Comparison of ENCODE assay signal across 12 cellular contexts in genomic region chr1:6207075-6207885, GRCh38. TPM values are rescaled to one million over a fixed set of nuclear protein-coding genes. Genes with fewer than 3 reads are reported as not detected.
DNase-seq lines count a peak whose midpoint lies in the region; ATAC-seq, FAIRE-seq and TF ChIP-seq lines count a peak whose summit lies in the region.
"Had no signal": no experiment of that assay in that cellular context is flagged by ENCODE, and none has a peak within 500 bp of the region (broad histone marks: within the 10 kb centered on the region; RNA-seq: fewer than 3 reads in every experiment).

No MANE protein-coding gene starts in this region.

- H3K27ac Mint-ChIP-seq in astrocyte (ENCODE audit: unreplicated experiment) = no peak overlapping the region

- DNase-seq in astrocyte (ENCODE audit: low read depth) = no peak
- DNase-seq in kidney = peak; percentile 79
- no peak for DNase-seq in NCI-H146 treated with DMSO at 0.1 percent for 48 hours (lab: John Stamatoyannopoulos, UW; ENCODE audit: unreplicated experiment)
- no peak for DNase-seq in germinal center (ENCODE audit: low spot score)
- DNase-seq: erythroblast, left colon, NCI-H1694 treated with DMSO at 0.1 percent for 48 hours, retina had no signal

- H4K20me1 ChIP-seq in astrocyte (ENCODE audit: insufficient read depth, low read length) = peaks cover 24% of the 10 kb centered on the region

- no peak overlapping the region for H3K4me3 Mint-ChIP-seq in astrocyte (ENCODE audit: unreplicated experiment)

- intact Hi-C loops in kidney (cut with DNase I) = no loop called here

- H3K9me3 ChIP-seq in astrocyte (ENCODE audit: insufficient read depth, low read depth, low read length) = no peaks in the 10 kb centered on the region
- H3K9me3 ChIP-seq in kidney (ENCODE audit: control insufficient read depth in 1 of 2, low read length in 2 of 2) = no peaks in the 10 kb centered on the region

- H3K4me2 ChIP-seq in astrocyte (ENCODE audit: low read length) = peak overlapping the region; percentile 88

- H3K27me3 Mint-ChIP-seq in astrocyte (ENCODE audit: low read depth, unreplicated experiment) = no peaks in the 10 kb centered on the region

- FAIRE-seq in astrocyte (lab: Jason Lieb, UNC) (no peak), kidney (lab: Jason Lieb, UNC) (no peak)

- H3K9ac ChIP-seq in astrocyte (ENCODE audit: low read length) = peak overlapping the region; percentile 69
- no peak overlapping the region for H3K9ac ChIP-seq in kidney (ENCODE audit: low read length in 2 of 2)

- no peaks in the 10 kb centered on the region for H3K9me3 Mint-ChIP-seq in astrocyte (ENCODE audit: unreplicated experiment)

- no peaks in the 10 kb centered on the region for H3K27me3 ChIP-seq in ACC112 (ENCODE audit: insufficient read depth, low read length)
- no peaks in the 10 kb centered on the region for H3K27me3 ChIP-seq in astrocyte (ENCODE audit: insufficient read depth, low read length)

- H3K36me3 Mint-ChIP-seq in astrocyte (ENCODE audit: low read depth, unreplicated experiment) = peaks cover 4% of the 10 kb centered on the region

- no peak overlapping the region for H2AFZ ChIP-seq in ACC112 (ENCODE audit: low read length, unreplicated experiment)
- no peak overlapping the region for H2AFZ ChIP-seq in astrocyte (ENCODE audit: low read depth, low read length)

- no peak overlapping the region for H3K27ac ChIP-seq in ACC112 (ENCODE audit: low read depth, low read length)
- H3K27ac ChIP-seq in astrocyte (ENCODE audit: low read depth, low read length) = no peak overlapping the region
- no peak overlapping the region for H3K27ac ChIP-seq in kidney (ENCODE audit: low read depth in 2 of 2, low read length in 2 of 2)

- ATAC-seq in HG03457 (IDR thresholded peaks at IDR 0.05; ENCODE audit: unreplicated experiment) = no peak
- no peak for ATAC-seq in GM21528 (IDR thresholded peaks at IDR 0.05; ENCODE audit: low FRiP score, unreplicated experiment)

- H3K36me3 ChIP-seq in ACC112 (ENCODE audit: insufficient read depth, low read length) = 0 out of 2 replicates have a peak, but pooled peaks cover under 1% of the 10 kb centered on the region
- H3K36me3 ChIP-seq in astrocyte (ENCODE audit: insufficient read depth, low read length) = peaks cover 3% of the 10 kb centered on the region
- no peaks in the 10 kb centered on the region for H3K36me3 ChIP-seq in kidney (ENCODE audit: control insufficient read depth in 1 of 2, insufficient read depth in 2 of 2, low read length in 2 of 2)

- TF ChIP-seq CTCF in GM12875 (IDR thresholded peaks at IDR 0.05; ENCODE audit: borderline replicate concordance, insufficient read depth, low read depth, low read length) = no peak
- no peak for TF ChIP-seq CTCF in astrocyte (IDR thresholded peaks at IDR 0.05; ENCODE audit: insufficient read depth, low read depth, low read length)
- no peak for TF ChIP-seq CTCF in kidney (IDR thresholded peaks at IDR 0.05; ENCODE audit: borderline replicate concordance, extremely low read depth, insufficient read depth)

- H3K4me1 ChIP-seq in ACC112 (ENCODE audit: control insufficient read depth, insufficient read depth, low read length, unreplicated experiment) = peaks cover 5% of the 10 kb centered on the region
- H3K4me1 ChIP-seq in astrocyte (ENCODE audit: insufficient read depth, low read length) = peaks cover 24% of the 10 kb centered on the region
- peaks cover 0 to 7% of the 10 kb centered on the region in 2 donors for H3K4me1 ChIP-seq in kidney (ENCODE audit: control insufficient read depth in 1 of 2, insufficient read depth in 1 of 2, low read depth in 1 of 2, low read length in 2 of 2)

- H3K4me1 Mint-ChIP-seq in astrocyte (ENCODE audit: low read depth, unreplicated experiment) = peaks cover 3% of the 10 kb centered on the region

- H3K79me2 ChIP-seq in ACC112 (ENCODE audit: control insufficient read depth, insufficient read depth, low read length, unreplicated experiment) = no peaks in the 10 kb centered on the region
- H3K79me2 ChIP-seq in astrocyte (ENCODE audit: insufficient read depth, low read length) = no peaks in the 10 kb centered on the region

- peak overlapping the region; percentile 75 for H3K4me3 ChIP-seq in ACC112 (ENCODE audit: low read depth, low read length)
- peak overlapping the region; percentile 88 for H3K4me3 ChIP-seq in GM12875 (ENCODE audit: low read depth, low read length)
- H3K4me3 ChIP-seq in astrocyte (ENCODE audit: insufficient read depth, low read depth, low read length) = peak overlapping the region; percentile 65
- peak overlapping the region in 1 of 2 donors; percentile 64 for H3K4me3 ChIP-seq in kidney (ENCODE audit: low read length in 2 of 2)

RNA-seq across cellular contexts. Expression of gene RNF207, which starts 1.4 kb away (rescaled TPM):
- total RNA-seq in astrocyte (4.7 and 7.4 TPM in 2 replicates), kidney (43.6 TPM)
- polyA plus RNA-seq in kidney (ENCODE audit: insufficient read depth, low read depth, low replicate concordance) = 7.7 TPM

RNA-seq across cellular contexts. Expression of gene RPL22, which starts 7.9 kb away (rescaled TPM):
- total RNA-seq in astrocyte = 237 and 283 TPM in 2 replicates
- 377 TPM for total RNA-seq in kidney
- 605 TPM for polyA plus RNA-seq in kidney (ENCODE audit: insufficient read depth, low read depth, low replicate concordance)

RNA-seq across cellular contexts. Expression of gene CHD5, which starts 27.2 kb away (rescaled TPM):
- total RNA-seq in astrocyte (0.14 and 0.18 TPM in 2 replicates), kidney (0.85 TPM)
- polyA plus RNA-seq in kidney (ENCODE audit: insufficient read depth, low read depth, low replicate concordance) = 0.54 TPM

RNA-seq across cellular contexts. Expression of gene ICMT, which starts 28.5 kb away (rescaled TPM):
- total RNA-seq in astrocyte = 58.1 and 59.5 TPM in 2 replicates
- total RNA-seq in kidney = 73.0 TPM
- 43.4 TPM for polyA plus RNA-seq in kidney (ENCODE audit: insufficient read depth, low read depth, low replicate concordance)

RNA-seq across cellular contexts. Expression of gene HES3, which starts 36.7 kb away (rescaled TPM):
- total RNA-seq in astrocyte (not detected in 2 replicates), kidney (not detected)
- polyA plus RNA-seq in kidney (ENCODE audit: insufficient read depth, low read depth, low replicate concordance) = not detected
- total RNA-seq: left colon had no signal
